17 cellular contexts compared by ENCODE assay signal in the genomic region with DNA sequence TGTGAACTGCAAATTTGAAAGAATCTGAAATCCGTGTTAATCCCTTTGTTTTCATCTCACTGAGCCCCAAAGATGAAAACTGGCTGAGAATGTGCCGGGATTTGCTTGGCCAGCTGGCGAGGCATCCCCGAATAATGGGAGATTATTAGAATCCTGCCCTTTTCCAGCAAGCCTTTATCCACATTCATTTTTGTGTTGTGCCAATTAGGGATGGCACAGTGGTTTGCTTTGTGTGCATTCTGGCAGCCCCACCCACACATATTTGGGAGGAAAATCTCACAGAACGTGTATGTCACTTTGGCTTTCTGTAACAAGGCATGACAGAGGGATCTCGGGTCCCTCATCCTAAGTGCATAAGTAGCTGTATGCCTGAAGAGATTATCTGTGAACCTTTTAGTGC.
DNase-seq lines count a peak whose midpoint lies in the region; ATAC-seq and TF ChIP-seq lines count a peak whose summit lies in the region.
"Had no signal": no experiment of that assay in that cellular context is flagged by ENCODE, and none has a peak within 500 bp of the region (broad histone marks: within the 10 kb centered on the region; RNA-seq: fewer than 3 reads in every experiment).

No MANE protein-coding gene starts in this region.

- DNase-seq in head of caudate nucleus (peak in 37 of 42 donors; percentile 4 to 74 (median 34)), nucleus accumbens (lab: John Stamatoyannopoulos, UW) (peak in 37 of 56 donors; percentile 1 to 54 (median 20)), GM20000 (ENCODE audit: low spot score) (no peak), prostate gland (ENCODE audit: low spot score) (no peak)
- DNase-seq: Calu3; CD4-positive, CD25-positive, alpha-beta regulatory T cell; GM23248; MV-4-11; NCI-H1417 treated with DMSO at 0.1 percent for 48 hours; NCI-H2029; NCI-H510A treated with DMSO at 0.1 percent for 48 hours; Peyer's patch had no signal

- H3K27me3 ChIP-seq in prostate gland (replicated peaks; ENCODE audit: insufficient read depth): no peaks in the 10 kb centered on the region
- H3K27me3 ChIP-seq: Peyer's patch had no signal

- no peaks in the 10 kb centered on the region for H3K4me1 ChIP-seq in prostate gland (replicated peaks)
- H3K4me1 ChIP-seq: Peyer's patch had no signal

- H3K27ac ChIP-seq in angular gyrus (ENCODE audit: low read depth, low read length) (peak overlapping the region; percentile 15), prostate gland (no peak overlapping the region)
- H3K27ac ChIP-seq: GM23248, Peyer's patch had no signal

- ATAC-seq in GM19455 (IDR thresholded peaks at IDR 0.05; ENCODE audit: unreplicated experiment): no peak
- ATAC-seq in HG03439 (IDR thresholded peaks at IDR 0.05; ENCODE audit: unreplicated experiment): no peak
- ATAC-seq: HCT116, Right ventricle myocardium inferior had no signal

- intact Hi-C loops in head of caudate nucleus (cut with DNase I): no loop called here
- intact Hi-C loops in prostate gland (cut with DNase I): no loop called here

- TF ChIP-seq POLR2A in prostate gland (IDR thresholded peaks at IDR 0.05): no peak

- no peaks in the 10 kb centered on the region for H3K9me3 ChIP-seq in prostate gland
- H3K9me3 ChIP-seq: Peyer's patch had no signal

- H3K4me3 ChIP-seq in prostate gland: no peak overlapping the region
- H3K4me3 ChIP-seq: GM23248, Peyer's patch had no signal

- WGBS in prostate gland: 71% methylated on average over 6 of the region's 6 CpGs

- H3K36me3 ChIP-seq in prostate gland: no peaks in the 10 kb centered on the region
- H3K36me3 ChIP-seq: Peyer's patch had no signal

- no peak for TF ChIP-seq CTCF in GM20000 (IDR thresholded peaks at IDR 0.05; ENCODE audit: extremely low read depth, missing control alignments)
- TF ChIP-seq CTCF in prostate gland (IDR thresholded peaks at IDR 0.05): no peak

Comparison
In these comparisons a context has a peak if more than half of its experiments do, and no peak if none do; other contexts are left out.
1. DNase-seq: peak in head of caudate nucleus (37 of 42) and nucleus accumbens (37 of 56); none in GM20000 (single experiment) and prostate gland (single experiment).